Comparison of ENCODE assay signal across 13 cellular contexts in genomic region chr17:69424287-69425041, GRCh38.
"Had no signal": no experiment of that assay in that cellular context is flagged by ENCODE, and none has a peak within 500 bp of the region (broad histone marks: within the 10 kb centered on the region; RNA-seq: fewer than 3 reads in every experiment).

No MANE protein-coding gene starts in this region.

- ATAC-seq: stimulated activated memory B cell treated with anti-CD40 and anti-IgM and Interleukin-4, amounts not matched to agents 10 μg/mL and 1 μg/mL and 100 μg/mL, for 72 hours; T-cell had no signal

- H3K4me3 ChIP-seq: ascending aorta, right atrium auricular region, smooth muscle cell, transverse colon had no signal

- H3K36me3 ChIP-seq: ascending aorta, neutrophil, right atrium auricular region, transverse colon had no signal

- H3K27ac ChIP-seq: ascending aorta, neutrophil, right atrium auricular region, transverse colon, VCaP had no signal

- H3K9me3 ChIP-seq: ascending aorta, neutrophil, right atrium auricular region, transverse colon had no signal

- H3K9me3 Mint-ChIP-seq: activated T-cell treated with anti-CD3 and anti-CD28 coated beads, Interleukin-2, amount 50 U/mL, for 24 hours; stimulated activated memory B cell treated with anti-CD40 and anti-IgM and Interleukin-4, amounts not matched to agents 10 μg/mL and 1 μg/mL and 100 μg/mL, for 72 hours; T-cell had no signal

- H3K4me1 ChIP-seq: ascending aorta, right atrium auricular region had no signal

- DNase-seq: activated CD4-positive, alpha-beta T cell treated with anti-CD3 and anti-CD28 coated beads for 48 hours; activated gamma-delta T cell treated with Interleukin-2 at 50 U/mL for 16 hours; activated T-cell treated with anti-CD3 and anti-CD28 coated beads, Interleukin-2, amount 50 U/mL, for 24 hours; posterior cingulate gyrus; substantia nigra; T-cell; transverse colon had no signal

- H3K4me3 Mint-ChIP-seq: stimulated activated memory B cell treated with anti-CD40 and anti-IgM and Interleukin-4, amounts not matched to agents 10 μg/mL and 1 μg/mL and 100 μg/mL, for 72 hours had no signal

- H3K27me3 Mint-ChIP-seq: activated T-cell treated with anti-CD3 and anti-CD28 coated beads, Interleukin-2, amount 50 U/mL, for 24 hours; stimulated activated memory B cell treated with anti-CD40 and anti-IgM and Interleukin-4, amounts not matched to agents 10 μg/mL and 1 μg/mL and 100 μg/mL, for 72 hours; T-cell had no signal

- H3K27me3 ChIP-seq: ascending aorta, neutrophil, right atrium auricular region, transverse colon had no signal
